Comparison of ENCODE assay signal across 6 cellular contexts in the genomic region with DNA sequence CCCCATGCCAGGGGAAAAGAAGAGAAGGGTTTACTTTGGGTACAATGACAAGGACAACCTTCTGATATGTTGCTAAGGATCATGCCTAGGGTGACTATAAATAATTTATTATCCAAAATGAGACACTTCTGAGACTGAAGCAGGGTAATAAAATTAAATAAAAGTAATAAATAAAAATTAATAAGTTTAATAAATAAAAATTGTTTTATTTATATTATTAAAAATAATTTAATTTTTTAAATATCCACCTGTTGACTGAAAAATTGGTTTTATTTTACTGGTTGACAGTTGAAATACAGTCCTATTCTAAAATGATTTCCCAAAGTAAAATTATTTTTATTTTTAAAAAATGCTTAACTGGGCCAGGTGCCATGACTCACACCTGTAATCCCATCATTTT.
"Had no signal": no experiment of that assay in that cellular context is flagged by ENCODE, and none has a peak within 500 bp of the region (broad histone marks: within the 10 kb centered on the region; RNA-seq: fewer than 3 reads in every experiment).

No MANE protein-coding gene starts in this region.

- H3K4me3 ChIP-seq: GM12878 had no signal

- FAIRE-seq: GM12878, GM12891, GM12892, GM18507 had no signal

- DNase-seq: GDM1, GF-D8 had no signal

- ATAC-seq: GM12878 had no signal
